ENCODE assay signal across 1 cellular context in genomic region chr13:73929287-73929932, GRCh38.
TF ChIP-seq lines count a peak whose summit lies in the region.

No MANE protein-coding gene starts in this region.

TF ChIP-seq in A549, 52 proteins besides CTCF, POLR2A, EP300 and RAD21:
- no peak for TF ChIP-seq ATOH8 (CRISPR knock-in tag; IDR thresholded peaks at IDR 0.05; ENCODE audit: low read depth)
- TF ChIP-seq MAFK (IDR thresholded peaks at IDR 0.05; ENCODE audit: partially characterized antibody), result peak; percentile 37
- TF ChIP-seq CHD2 (IDR thresholded peaks at IDR 0.05; ENCODE audit: low read length, partially characterized antibody), result no peak
- TF ChIP-seq ZNF302 (CRISPR knock-in tag; IDR thresholded peaks at IDR 0.05), result no peak
- no peak for TF ChIP-seq KDM1A (IDR thresholded peaks at IDR 0.05; ENCODE audit: low read depth)
- TF ChIP-seq FOSL2 (IDR thresholded peaks at IDR 0.05), result no peak
- no peak for TF ChIP-seq FOSL2 (CRISPR knock-in tag; IDR thresholded peaks at IDR 0.05)
